ENCODE assay signal across 19 cellular contexts in the genomic region with DNA sequence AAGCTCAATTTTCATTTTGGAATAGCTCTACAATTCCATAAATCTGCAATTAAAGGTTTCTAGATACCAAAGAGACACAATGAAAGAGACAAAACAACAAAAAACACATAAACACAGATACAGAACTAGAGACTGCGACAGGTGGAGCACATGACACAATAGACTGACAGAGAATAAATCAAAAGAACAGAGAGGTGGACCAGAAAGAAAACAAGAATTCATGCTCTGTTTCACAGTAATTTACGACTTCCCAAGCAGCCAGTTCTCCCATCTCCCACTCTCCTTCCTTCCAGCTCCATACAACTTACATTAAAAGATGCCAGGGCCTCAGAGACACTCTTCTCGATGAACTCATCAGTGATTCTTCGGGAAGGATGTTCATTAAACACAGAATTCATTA. TPM values are rescaled to one million over a fixed set of nuclear protein-coding genes. Genes with fewer than 3 reads are reported as not detected.
A peak's percentile ranks its signal among the peaks of the same experiment; 100 is the strongest.
DNase-seq lines count a peak whose midpoint lies in the region; ATAC-seq, FAIRE-seq and TF ChIP-seq lines count a peak whose summit lies in the region.
"Had no signal": no experiment of that assay in that cellular context is flagged by ENCODE, and none has a peak within 500 bp of the region (broad histone marks: within the 10 kb centered on the region; RNA-seq: fewer than 3 reads in every experiment).

No MANE protein-coding gene starts in this region.

- H3K27me3 ChIP-seq in PC-9 (ENCODE audit: insufficient read depth, low read depth), result no peaks in the 10 kb centered on the region
- no peaks in the 10 kb centered on the region for H3K27me3 ChIP-seq in mesendoderm (ENCODE audit: insufficient read depth, low read length, poor library complexity)
- H3K27me3 ChIP-seq in spleen (replicated peaks in 1 of 7), result no peaks in the 10 kb centered on the region
- H3K27me3 ChIP-seq in endodermal cell (ENCODE audit: control insufficient read depth, insufficient read depth, low read length, poor library complexity, severe bottlenecking), result no peaks in the 10 kb centered on the region

- H3K4me1 ChIP-seq in PC-9 (replicated peaks; ENCODE audit: insufficient read depth) (no peaks in the 10 kb centered on the region), mesendoderm (ENCODE audit: control insufficient read depth, low read depth, low read length) (no peaks in the 10 kb centered on the region), spleen (peaks cover 0 to 25% (median 7%) of the 10 kb centered on the region in 6 donors), endodermal cell (ENCODE audit: control insufficient read depth, insufficient read depth, low read length) (no peaks in the 10 kb centered on the region)

- H3K4me3 ChIP-seq in PC-9 (no peak overlapping the region), mesendoderm (ENCODE audit: low read length) (no peak overlapping the region), spleen (no peak overlapping the region), endodermal cell (ENCODE audit: low read length) (no peak overlapping the region)

- no peak for DNase-seq in activated T-cell treated with anti-CD3 and anti-CD28 coated beads, Interleukin-2, amount 50 U/mL, for 72 hours
- no peak for DNase-seq in activated T-cell treated with anti-CD3 and anti-CD28 coated beads, Interleukin-2, amount 50 U/mL, for 4 hours
- DNase-seq in PC-9, result no peak
- DNase-seq in mesendoderm, result no peak
- no peak for DNase-seq in spleen
- DNase-seq in HuH-7 (ENCODE audit: low spot score), result no peak
- no peak for DNase-seq in endodermal cell
- no peak for DNase-seq in D721Med (ENCODE audit: insufficient read length, low spot score)
- DNase-seq: CD4-positive, alpha-beta memory T cell; Karpas-422; NCI-H1105 treated with DMSO at 0.1 percent for 48 hours; NCI-H187; NCI-H2171; NCI-H510A; SHP77 treated with DMSO at 0.1 percent for 48 hours had no signal

- H3K4me3 Mint-ChIP-seq in activated T-cell treated with anti-CD3 and anti-CD28 coated beads, Interleukin-2, amount 50 U/mL, for 72 hours, result no peak overlapping the region
- no peak overlapping the region for H3K4me3 Mint-ChIP-seq in activated T-cell treated with anti-CD3 and anti-CD28 coated beads, Interleukin-2, amount 50 U/mL, for 4 hours
- H3K4me3 Mint-ChIP-seq in endodermal cell, result no peak overlapping the region
- H3K4me3 Mint-ChIP-seq: B cell had no signal

- POLR2A ChIA-PET in PC-9 (lab: Charles Lee; ENCODE audit: unreplicated experiment), result no interaction called here

- no peaks in the 10 kb centered on the region for H3K9me3 Mint-ChIP-seq in activated T-cell treated with anti-CD3 and anti-CD28 coated beads, Interleukin-2, amount 50 U/mL, for 72 hours
- H3K9me3 Mint-ChIP-seq in activated T-cell treated with anti-CD3 and anti-CD28 coated beads, Interleukin-2, amount 50 U/mL, for 4 hours, result no peaks in the 10 kb centered on the region
- H3K9me3 Mint-ChIP-seq in endodermal cell, result no peaks in the 10 kb centered on the region
- H3K9me3 Mint-ChIP-seq: CD4-positive, alpha-beta memory T cell had no signal

- peaks cover 11% of the 10 kb centered on the region for H3K4me1 Mint-ChIP-seq in activated T-cell treated with anti-CD3 and anti-CD28 coated beads, Interleukin-2, amount 50 U/mL, for 72 hours (ENCODE audit: low read depth)
- H3K4me1 Mint-ChIP-seq in activated T-cell treated with anti-CD3 and anti-CD28 coated beads, Interleukin-2, amount 50 U/mL, for 4 hours (ENCODE audit: low read depth), result peaks cover 2% of the 10 kb centered on the region
- peaks cover 3% of the 10 kb centered on the region for H3K4me1 Mint-ChIP-seq in endodermal cell
- H3K4me1 Mint-ChIP-seq: B cell had no signal

- no peak for ATAC-seq in activated T-cell treated with anti-CD3 and anti-CD28 coated beads, Interleukin-2, amount 50 U/mL, for 72 hours (replicated peaks in 1 of 2)
- no peak for ATAC-seq in activated T-cell treated with anti-CD3 and anti-CD28 coated beads, Interleukin-2, amount 50 U/mL, for 4 hours
- ATAC-seq: HepG2 had no signal

- H2AK5ac ChIP-seq in mesendoderm (ENCODE audit: low read length), result no peak overlapping the region

- 0 out of 2 replicates have a peak overlapping the region, but pooled peaks have one; percentile 4 for H2AFZ ChIP-seq in PC-9

- no TSS peak for BruUV-seq in PC-9 (replicated peaks; lab: Mats Ljungman, UMichigan)

- H3K79me2 ChIP-seq in PC-9 (ENCODE audit: low read depth) (no peaks in the 10 kb centered on the region), mesendoderm (ENCODE audit: control insufficient read depth, insufficient read depth, low read length) (no peaks in the 10 kb centered on the region)

- H4K20me1 ChIP-seq in PC-9 (ENCODE audit: insufficient read depth), result no peaks in the 10 kb centered on the region

- H3K4me2 ChIP-seq in PC-9, result no peak overlapping the region
- H3K4me2 ChIP-seq in mesendoderm (ENCODE audit: low read length), result no peak overlapping the region

- no CpG with 5 or more reads among the region's 4 CpGs for WGBS in mesendoderm (ENCODE audit: extremely low coverage, insufficient coverage, low lambda C conversion rate)
- WGBS in spleen, 5 donors, result 73 to 91% (median 79%) methylated on average over 4 of the region's 4 CpGs
- WGBS in endodermal cell (ENCODE audit: insufficient coverage in 1 of 2, insufficient read length in 1 of 2), 2 experiments, result 91 to 95% methylated on average over 3 to 4 of the region's 4 CpGs

- H2BK120ac ChIP-seq in mesendoderm (ENCODE audit: low read depth, low read length), result no peak overlapping the region

- H3F3A ChIP-seq in PC-9 (ENCODE audit: insufficient read depth, low read depth), result no peaks in the 10 kb centered on the region

- no peak overlapping the region for H3K56ac ChIP-seq in mesendoderm (ENCODE audit: low read length)

- no peak overlapping the region for H3K18ac ChIP-seq in mesendoderm (ENCODE audit: low read length)

- H2BK15ac ChIP-seq in mesendoderm (replicated peaks; ENCODE audit: low read depth), result no peak overlapping the region

- intact Hi-C loops in PC-9 (cut with micrococcal nuclease; ENCODE audit: unreplicated experiment) (no loop called here), spleen (cut with DNase I; ENCODE audit: low total_unique reads) (no loop called here)

- no peak for TF ChIP-seq POLR2A in spleen (IDR thresholded peaks at IDR 0.05)

- no peaks in the 10 kb centered on the region for H3K9me2 ChIP-seq in PC-9 (ENCODE audit: insufficient read depth)

- no peak overlapping the region for H3K27ac ChIP-seq in PC-9
- no peak overlapping the region for H3K27ac ChIP-seq in mesendoderm (ENCODE audit: low read depth, low read length)
- H3K27ac ChIP-seq in spleen, result peak overlapping the region in 5 of 8 donors; percentile 4 to 66 (median 56)
- H3K27ac ChIP-seq in endodermal cell (ENCODE audit: low read depth, low read length), result no peak overlapping the region

- peaks cover 0 to 16% of the 10 kb centered on the region in 2 donors for H3K36me3 Mint-ChIP-seq in activated T-cell treated with anti-CD3 and anti-CD28 coated beads, Interleukin-2, amount 50 U/mL, for 72 hours (ENCODE audit: insufficient read depth in 2 of 2)
- peaks cover 15% of the 10 kb centered on the region for H3K36me3 Mint-ChIP-seq in activated T-cell treated with anti-CD3 and anti-CD28 coated beads, Interleukin-2, amount 50 U/mL, for 4 hours (ENCODE audit: insufficient read depth)
- H3K36me3 Mint-ChIP-seq in endodermal cell (ENCODE audit: low read depth), result peaks cover 28% of the 10 kb centered on the region

- no peaks in the 10 kb centered on the region for H3K36me3 ChIP-seq in PC-9 (ENCODE audit: low read depth)
- no peaks in the 10 kb centered on the region for H3K36me3 ChIP-seq in mesendoderm (ENCODE audit: control insufficient read depth, insufficient read depth, low read length)
- H3K36me3 ChIP-seq in spleen, result peaks cover 0 to 97% (median 30%) of the 10 kb centered on the region in 6 donors
- H3K36me3 ChIP-seq in endodermal cell (ENCODE audit: control insufficient read depth, insufficient read depth, low read length), result peaks cover 56% of the 10 kb centered on the region

- CTCF ChIA-PET in PC-9 (lab: Charles Lee), result no interaction called here

- no peak overlapping the region for H4K5ac ChIP-seq in mesendoderm (ENCODE audit: low read length)

- H3K4ac ChIP-seq in mesendoderm (ENCODE audit: low read depth, low read length), result no peak overlapping the region

- no peak overlapping the region for H2BK5ac ChIP-seq in mesendoderm (ENCODE audit: low read length)

- no peak overlapping the region for H3K9ac ChIP-seq in mesendoderm (ENCODE audit: low read length)
- no peak overlapping the region for H3K9ac ChIP-seq in endodermal cell (ENCODE audit: extremely low read depth, low read length, poor library complexity, severe bottlenecking)

- TF ChIP-seq CTCF in PC-9 (conservative IDR thresholded peaks at IDR 0.05) (no peak), spleen (IDR thresholded peaks at IDR 0.05 in 8 of 11, conservative IDR thresholded peaks at IDR 0.05 in 3 of 11) (no peak), endodermal cell (conservative IDR thresholded peaks at IDR 0.05) (no peak), D721Med (IDR thresholded peaks at IDR 0.05; ENCODE audit: insufficient read depth, missing control alignments) (no peak)

- no peak for FAIRE-seq in D721Med (lab: Jason Lieb, UNC)
- FAIRE-seq: H1, HepG2 had no signal

- peak overlapping the region; percentile 82 for H4K8ac ChIP-seq in mesendoderm (ENCODE audit: low read depth, low read length)

- no peaks in the 10 kb centered on the region for H3K27me3 Mint-ChIP-seq in activated T-cell treated with anti-CD3 and anti-CD28 coated beads, Interleukin-2, amount 50 U/mL, for 72 hours (ENCODE audit: low read depth)
- H3K27me3 Mint-ChIP-seq in activated T-cell treated with anti-CD3 and anti-CD28 coated beads, Interleukin-2, amount 50 U/mL, for 4 hours (ENCODE audit: low read depth), result no peaks in the 10 kb centered on the region
- H3K27me3 Mint-ChIP-seq in endodermal cell (ENCODE audit: insufficient read depth), result no peaks in the 10 kb centered on the region
- H3K27me3 Mint-ChIP-seq: B cell; CD4-positive, alpha-beta memory T cell had no signal

- H3K9me3 ChIP-seq in PC-9 (ENCODE audit: insufficient read depth, low read depth) (no peaks in the 10 kb centered on the region), spleen (no peaks in the 10 kb centered on the region), endodermal cell (ENCODE audit: control insufficient read depth, low read length) (no peaks in the 10 kb centered on the region)

- peak overlapping the region; percentile 5 for H3K27ac Mint-ChIP-seq in activated T-cell treated with anti-CD3 and anti-CD28 coated beads, Interleukin-2, amount 50 U/mL, for 72 hours
- H3K27ac Mint-ChIP-seq in endodermal cell, result no peak overlapping the region
- H3K27ac Mint-ChIP-seq: B cell had no signal

- no peak overlapping the region for H3K23ac ChIP-seq in mesendoderm (ENCODE audit: low read length)

- H3K79me1 ChIP-seq in mesendoderm (ENCODE audit: low read length), result no peaks in the 10 kb centered on the region

RNA-seq across cellular contexts. Expression of a gene that starts 15.1 kb away (rescaled TPM):
- 100 to 1,000 TPM; 238 to 244 TPM for total RNA-seq in activated T-cell treated with anti-CD3 and anti-CD28 coated beads, Interleukin-2, amount 50 U/mL, for 72 hours
- 100 to 1,000 TPM; 603 to 609 (median 606) TPM for total RNA-seq in activated T-cell treated with anti-CD3 and anti-CD28 coated beads, Interleukin-2, amount 50 U/mL, for 4 hours
- total RNA-seq in PC-9 (2021) (129 and 181 TPM in 2 replicates), spleen (100 to 1,000 TPM; 111 to 187 (median 122) TPM), endodermal cell (100 to 1,000 TPM; 299 to 314 TPM)
- polyA plus RNA-seq in mesendoderm (2013, experiment 1 of 2), result 413 TPM
- 408 TPM for polyA plus RNA-seq in mesendoderm (2013, experiment 2 of 2)
- 100 to 1,000 TPM in 2 of 3 donors, 10 to 100 TPM in 1; 87.0 to 117 (median 101) TPM for polyA plus RNA-seq in spleen
- polyA plus RNA-seq in endodermal cell (2013, experiment 1 of 2), result 181 TPM
- polyA plus RNA-seq in endodermal cell (2013, experiment 2 of 2), result 193 TPM

RNA-seq across cellular contexts. Expression of a gene that starts 15.4 kb away (rescaled TPM):
- total RNA-seq in activated T-cell treated with anti-CD3 and anti-CD28 coated beads, Interleukin-2, amount 50 U/mL, for 72 hours, result 10 to 100 TPM; 36.9 to 39.5 TPM
- 10 to 100 TPM; 40.7 to 43.3 (median 41.9) TPM for total RNA-seq in activated T-cell treated with anti-CD3 and anti-CD28 coated beads, Interleukin-2, amount 50 U/mL, for 4 hours
- total RNA-seq in PC-9 (2021), result 0.48 and 0.50 TPM in 2 replicates
- polyA plus RNA-seq in mesendoderm (2013, experiment 1 of 2), result 2.8 TPM
- 2.7 TPM for polyA plus RNA-seq in mesendoderm (2013, experiment 2 of 2)
- total RNA-seq in spleen, result 10 to 100 TPM; 35.1 to 52.9 (median 39.5) TPM
- polyA plus RNA-seq in spleen, result 10 to 100 TPM; 11.0 to 17.8 (median 14.4) TPM
- total RNA-seq in endodermal cell, result 10 to 100 TPM; 16.6 to 21.3 TPM
- polyA plus RNA-seq in endodermal cell (2013, experiment 1 of 2), result 25.7 TPM
- 28.8 TPM for polyA plus RNA-seq in endodermal cell (2013, experiment 2 of 2)

RNA-seq across cellular contexts. Expression of a gene that starts 22.0 kb away (rescaled TPM):
- 1 to 10 TPM; 2.6 to 3.6 TPM for total RNA-seq in activated T-cell treated with anti-CD3 and anti-CD28 coated beads, Interleukin-2, amount 50 U/mL, for 72 hours
- 1 to 10 TPM; 6.2 to 8.7 (median 7.6) TPM for total RNA-seq in activated T-cell treated with anti-CD3 and anti-CD28 coated beads, Interleukin-2, amount 50 U/mL, for 4 hours
- 0.33 and 0.50 TPM in 2 replicates for total RNA-seq in PC-9 (2021)
- 0.11 TPM for polyA plus RNA-seq in mesendoderm (2013, experiment 1 of 2)
- polyA plus RNA-seq in mesendoderm (2013, experiment 2 of 2), result 0.13 TPM
- 1 to 10 TPM in 5 of 7 donors, under 1 TPM in 2; 0.79 to 3.1 (median 1.2) TPM for total RNA-seq in spleen
- under 1 TPM; 0.57 to 0.99 (median 0.62) TPM for polyA plus RNA-seq in spleen
- total RNA-seq in endodermal cell, result 1 to 10 TPM in 1 of 2 donors, under 1 TPM in 1; 0.55 to 1.4 TPM
- polyA plus RNA-seq in endodermal cell (2013, experiment 1 of 2), result 0.64 TPM
- polyA plus RNA-seq in endodermal cell (2013, experiment 2 of 2), result 0.37 TPM
- total RNA-seq: Daoy had no signal

RNA-seq across cellular contexts. Expression of a gene that starts 22.1 kb away (rescaled TPM):
- 10 to 100 TPM; 32.5 to 36.1 TPM for total RNA-seq in activated T-cell treated with anti-CD3 and anti-CD28 coated beads, Interleukin-2, amount 50 U/mL, for 72 hours
- total RNA-seq in activated T-cell treated with anti-CD3 and anti-CD28 coated beads, Interleukin-2, amount 50 U/mL, for 4 hours, result 10 to 100 TPM; 11.7 to 14.5 (median 13.9) TPM
- total RNA-seq in PC-9 (2021), result 7.2 and 10.6 TPM in 2 replicates
- 2.9 TPM for polyA plus RNA-seq in mesendoderm (2013, experiment 1 of 2)
- polyA plus RNA-seq in mesendoderm (2013, experiment 2 of 2), result 3.3 TPM
- 10 to 100 TPM; 22.1 to 34.0 (median 31.1) TPM for total RNA-seq in spleen
- polyA plus RNA-seq in spleen, result 10 to 100 TPM; 55.6 to 69.2 (median 63.0) TPM
- total RNA-seq in endodermal cell, result 10 to 100 TPM; 10.2 to 13.8 TPM
- 23.7 TPM for polyA plus RNA-seq in endodermal cell (2013, experiment 1 of 2)
- polyA plus RNA-seq in endodermal cell (2013, experiment 2 of 2), result 20.4 TPM

RNA-seq across cellular contexts. Expression of a gene that starts 23.9 kb away (rescaled TPM):
- 10 to 100 TPM; 39.8 to 44.0 TPM for total RNA-seq in activated T-cell treated with anti-CD3 and anti-CD28 coated beads, Interleukin-2, amount 50 U/mL, for 72 hours
- total RNA-seq in activated T-cell treated with anti-CD3 and anti-CD28 coated beads, Interleukin-2, amount 50 U/mL, for 4 hours, result 10 to 100 TPM; 26.3 to 28.6 (median 28.0) TPM
- 19.7 and 19.8 TPM in 2 replicates for total RNA-seq in PC-9 (2021)
- polyA plus RNA-seq in mesendoderm (2013, experiment 1 of 2), result 6.8 TPM
- polyA plus RNA-seq in mesendoderm (2013, experiment 2 of 2), result 6.1 TPM
- 10 to 100 TPM; 23.4 to 35.4 (median 32.3) TPM for total RNA-seq in spleen
- polyA plus RNA-seq in spleen, result 10 to 100 TPM; 20.3 to 28.0 (median 26.7) TPM
- 10 to 100 TPM; 12.9 to 16.0 TPM for total RNA-seq in endodermal cell
- 18.2 TPM for polyA plus RNA-seq in endodermal cell (2013, experiment 1 of 2)
- 21.8 TPM for polyA plus RNA-seq in endodermal cell (2013, experiment 2 of 2)

Comparison
In these comparisons a context has a peak if more than half of its experiments do, and no peak if none do; other contexts are left out.
1. H3K27ac ChIP-seq: peak in spleen (5 of 8); none in PC-9 (single experiment), mesendoderm (single experiment) and endodermal cell (single experiment).
2. RNA of a gene that starts 15.4 kb away (total RNA-seq): 40.7 to 43.3 TPM in activated T-cell treated with anti-CD3 and anti-CD28 coated beads, Interleukin-2, amount 50 U/mL, for 4 hours, 35.1 to 52.9 TPM in spleen, 36.9 to 39.5 TPM in activated T-cell treated with anti-CD3 and anti-CD28 coated beads, Interleukin-2, amount 50 U/mL, for 72 hours and 16.6 to 21.3 TPM in endodermal cell; 0.48 to 0.50 TPM in PC-9; every median in the first group is over 10 times any median in the second.